In genomic region chr9:114267-115117, GRCh38 we compare ENCODE assay signal across 8 cellular contexts. TPM values are rescaled to one million over a fixed set of nuclear protein-coding genes. Genes with fewer than 3 reads are reported as not detected.
DNase-seq lines count a peak whose midpoint lies in the region; ATAC-seq and TF ChIP-seq lines count a peak whose summit lies in the region.
"Not testable (repeated sequence)": the region's sequence is repeated elsewhere in the genome, so short reads cannot be mapped to it uniquely, and the experiment has no call there.

No MANE protein-coding gene starts in this region.

- peak overlapping the region; percentile 49 for H3K4me3 ChIP-seq in GM06990 (replicated peaks; ENCODE audit: low read depth, low read length)
- peak overlapping the region; percentile 30 for H3K4me3 ChIP-seq in epithelial cell of esophagus (ENCODE audit: low read length)
- not testable (repeated sequence) for H3K4me3 ChIP-seq in parathyroid adenoma (ENCODE audit: low read depth, low read length)
- H3K4me3 ChIP-seq in upper lobe of left lung = peak overlapping the region in 3 of 4 donors; percentile 40 to 55 (median 49)

- not testable (repeated sequence) for H3K4me1 Mint-ChIP-seq in activated T-helper 17 cell treated with anti-CD3 and anti-CD28 coated beads, Interleukin-2, amount 50 U/mL, for 72 hours

- peaks cover 18% of the 10 kb centered on the region for H3K36me3 Mint-ChIP-seq in activated T-helper 17 cell treated with anti-CD3 and anti-CD28 coated beads, Interleukin-2, amount 50 U/mL, for 72 hours (ENCODE audit: low read depth)

- not testable (repeated sequence) for H3K79me2 ChIP-seq in parathyroid adenoma

- 5 to 8% methylated on average over 19 to 40 of the region's 73 CpGs for WGBS in upper lobe of left lung, 2 donors

- not testable (repeated sequence) for TF ChIP-seq EP300 in upper lobe of left lung (IDR thresholded peaks at IDR 0.05)

- H2AFZ ChIP-seq in parathyroid adenoma = not testable (repeated sequence)

- H3K4me2 ChIP-seq in parathyroid adenoma (ENCODE audit: low read length) = peak overlapping the region; percentile 32

- not testable (repeated sequence) for H3K4me1 ChIP-seq in parathyroid adenoma
- peaks cover 14 to 28% (median 22%) of the 10 kb centered on the region in 4 donors for H3K4me1 ChIP-seq in upper lobe of left lung

- H3K36me3 ChIP-seq in GM06990 (ENCODE audit: control insufficient read depth, insufficient read depth, low read length); parathyroid adenoma (ENCODE audit: control insufficient read depth, insufficient read depth, low read length); upper lobe of left lung: not testable (repeated sequence)

- H3K27me3 Mint-ChIP-seq in activated T-helper 17 cell treated with anti-CD3 and anti-CD28 coated beads, Interleukin-2, amount 50 U/mL, for 72 hours = peaks cover 22% of the 10 kb centered on the region

- not testable (repeated sequence) for H3K9ac ChIP-seq in parathyroid adenoma

- peak; percentile 10 for ATAC-seq in HG02588 (IDR thresholded peaks at IDR 0.05; ENCODE audit: unreplicated experiment)
- peak; percentile 18 for ATAC-seq in activated T-helper 17 cell treated with anti-CD3 and anti-CD28 coated beads, Interleukin-2, amount 50 U/mL, for 72 hours (replicated peaks)
- ATAC-seq in left colon = peak; percentile 67
- ATAC-seq in upper lobe of left lung (ENCODE audit: low FRiP score in 2 of 2) = peak; percentile 58 to 71

- not testable (repeated sequence) for H3K9me3 Mint-ChIP-seq in activated T-helper 17 cell treated with anti-CD3 and anti-CD28 coated beads, Interleukin-2, amount 50 U/mL, for 72 hours

- TF ChIP-seq POLR2A in upper lobe of left lung (IDR thresholded peaks at IDR 0.05) = not testable (repeated sequence)

- not testable (repeated sequence) for H3K27me3 ChIP-seq in GM06990 (replicated peaks; ENCODE audit: control insufficient read depth, insufficient read depth, low read length); parathyroid adenoma (ENCODE audit: control insufficient read depth, insufficient read depth, low read length)
- peaks cover 0 to 37% (median 14%) of the 10 kb centered on the region in 4 donors for H3K27me3 ChIP-seq in upper lobe of left lung

- not testable (repeated sequence) for TF ChIP-seq CTCF in GM06990 (IDR thresholded peaks at IDR 0.05; ENCODE audit: insufficient read depth, low read length, poor library complexity, severe bottlenecking); epithelial cell of esophagus (IDR thresholded peaks at IDR 0.05; ENCODE audit: insufficient read depth, low read depth, low read length, missing control alignments); parathyroid adenoma (IDR thresholded peaks at IDR 0.05); upper lobe of left lung (IDR thresholded peaks at IDR 0.05)

- intact Hi-C loops in left colon (cut with DNase I, micrococcal nuclease) = not testable (repeated sequence)

- DNase-seq in GM06990 (ENCODE audit: extremely low read depth, insufficient read length); epithelial cell of esophagus (ENCODE audit: low read depth); left colon: not testable (repeated sequence)
- DNase-seq in NCI-H69 (lab: John Stamatoyannopoulos, UW) (peak; percentile 40), upper lobe of left lung (peak in 1 of 2 donors; percentile 83)

- H3K4me3 Mint-ChIP-seq in activated T-helper 17 cell treated with anti-CD3 and anti-CD28 coated beads, Interleukin-2, amount 50 U/mL, for 72 hours = peak overlapping the region; percentile 64

- H3K9me3 ChIP-seq in parathyroid adenoma (ENCODE audit: control insufficient read depth, low read length); upper lobe of left lung: not testable (repeated sequence)

- H3K27ac ChIP-seq in parathyroid adenoma, upper lobe of left lung: not testable (repeated sequence)

- H3K27ac Mint-ChIP-seq in activated T-helper 17 cell treated with anti-CD3 and anti-CD28 coated beads, Interleukin-2, amount 50 U/mL, for 72 hours = not testable (repeated sequence)

RNA-seq across cellular contexts. Expression of gene FOXD4, which starts 3.7 kb away (rescaled TPM):
- total RNA-seq in activated T-helper 17 cell treated with anti-CD3 and anti-CD28 coated beads, Interleukin-2, amount 50 U/mL, for 72 hours = under 1 TPM; 0.22 to 0.24 TPM
- total RNA-seq in left colon (under 1 TPM; 0.24 to 0.39 TPM), upper lobe of left lung (1 to 10 TPM in 3 of 6 donors, under 1 TPM in 3; 0.30 to 3.1 (median 0.80) TPM)

Comparison
In these comparisons a context has a peak if more than half of its experiments do, and no peak if none do; other contexts are left out.
1. ATAC-seq: peak in every context shown above with its lines; median percentile 67 in left colon; 64 in upper lobe of left lung; 18 in activated T-helper 17 cell treated with anti-CD3 and anti-CD28 coated beads, Interleukin-2, amount 50 U/mL, for 72 hours; 10 in HG02588.